ENCODE assay signal across 34 cellular contexts in the genomic region with DNA sequence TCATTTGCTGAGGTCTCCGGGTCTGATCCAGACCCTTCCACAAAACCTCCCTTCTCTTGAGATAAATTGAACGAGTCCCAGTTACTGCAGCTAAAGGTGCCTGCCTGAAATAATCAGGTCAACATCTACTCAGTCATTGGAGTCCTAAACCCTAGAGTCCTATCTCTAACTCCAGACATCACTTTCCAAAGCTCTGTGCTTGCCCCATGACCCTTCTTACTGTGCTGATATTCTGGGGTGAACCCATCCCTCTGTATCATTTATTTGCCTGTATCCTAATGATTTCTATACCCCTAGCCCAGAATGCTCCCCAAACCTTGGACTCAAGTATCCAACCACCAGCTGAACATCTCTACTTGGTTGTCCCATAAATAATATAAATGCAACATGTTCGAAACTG.
"Had no signal": no experiment of that assay in that cellular context is flagged by ENCODE, and none has a peak within 500 bp of the region (broad histone marks: within the 10 kb centered on the region; RNA-seq: fewer than 3 reads in every experiment).

No MANE protein-coding gene starts in this region.

- H3K9me3 Mint-ChIP-seq: activated B cell treated with CpG ODN at 0.5 μM for 24 hours; activated CD4-positive, alpha-beta memory T cell treated with anti-CD3 and anti-CD28 coated beads for 36 hours; activated CD4-positive, alpha-beta T cell treated with anti-CD3 and anti-CD28 coated beads, Interleukin-2, amount 10 ng/mL, durations not matched to agents 24 days and 14 days; activated CD8-positive, alpha-beta T cell treated with anti-CD3 and anti-CD28 coated beads for 36 hours; activated naive CD4-positive, alpha-beta T cell treated with anti-CD3 and anti-CD28 coated beads for 36 hours; activated naive CD4-positive, alpha-beta T cell treated with anti-CD3 and anti-CD28 coated beads, Interleukin-2, amount 50 U/mL, for 72 hours; activated naive CD8-positive, alpha-beta T cell treated with anti-CD3 and anti-CD28 coated beads for 36 hours; activated T-cell treated with anti-CD3 and anti-CD28 coated beads, Interleukin-2, amount 50 U/mL, for 4 hours; activated T-cell treated with anti-CD3 and anti-CD28 coated beads, Interleukin-2, amount 50 U/mL, for 72 hours; activated T-helper 1 cell treated with anti-CD3 and anti-CD28 coated beads, Interleukin-12 subunit alpha, Interleukin-12 subunit beta, Interleukin-2, Interleukin-4 antibody, amounts not matched to agents 30 ng/mL and 10 ng/mL and 1 ng/mL, durations not matched to agents 14 hours and 24 hours and 36 hours; activated T-helper 17 cell treated with anti-CD3 and anti-CD28 coated beads, Interleukin-2, amount 50 U/mL, for 72 hours; T-cell; T-helper 2 cell treated with Interferon-gamma antibody and Interleukin-4, amounts not matched to agents 5 μg/mL and 100 μg/mL, for 36 hours had no signal

- ATAC-seq: activated CD8-positive, alpha-beta T cell treated with anti-CD3 and anti-CD28 coated beads for 36 hours; activated naive CD4-positive, alpha-beta T cell treated with anti-CD3 and anti-CD28 coated beads, Interleukin-2, amount 50 U/mL, for 72 hours; activated T-cell treated with anti-CD3 and anti-CD28 coated beads, Interleukin-2, amount 50 U/mL, for 4 hours; activated T-cell treated with anti-CD3 and anti-CD28 coated beads, Interleukin-2, amount 50 U/mL, for 72 hours; activated T-helper 17 cell treated with anti-CD3 and anti-CD28 coated beads, Interleukin-2, amount 50 U/mL, for 72 hours; body of pancreas; T-cell; T-helper 17 cell had no signal

- H3K36me3 Mint-ChIP-seq: activated CD4-positive, alpha-beta memory T cell treated with anti-CD3 and anti-CD28 coated beads for 36 hours; activated naive CD4-positive, alpha-beta T cell treated with anti-CD3 and anti-CD28 coated beads, Interleukin-2, amount 50 U/mL, for 72 hours; activated naive CD8-positive, alpha-beta T cell treated with anti-CD3 and anti-CD28 coated beads for 36 hours; T-cell had no signal

- H3K36me3 ChIP-seq: adrenal gland, brain microvascular endothelial cell, breast epithelium had no signal

- H3K9me3 ChIP-seq: body of pancreas, breast epithelium had no signal

- H3K4me3 ChIP-seq: adrenal gland, body of pancreas, breast epithelium had no signal

- H3K27ac Mint-ChIP-seq: activated B cell treated with CpG ODN at 0.5 μM for 24 hours; activated CD4-positive, alpha-beta memory T cell treated with anti-CD3 and anti-CD28 coated beads for 36 hours; activated CD4-positive, alpha-beta T cell treated with anti-CD3 and anti-CD28 coated beads, Interleukin-2, amount 10 ng/mL, durations not matched to agents 24 days and 14 days; activated CD8-positive, alpha-beta T cell treated with anti-CD3 and anti-CD28 coated beads for 36 hours; activated naive CD4-positive, alpha-beta T cell treated with anti-CD3 and anti-CD28 coated beads for 36 hours; activated naive CD8-positive, alpha-beta T cell treated with anti-CD3 and anti-CD28 coated beads for 36 hours; activated T-cell treated with anti-CD3 and anti-CD28 coated beads, Interleukin-2, amount 50 U/mL, for 72 hours; activated T-helper 1 cell treated with anti-CD3 and anti-CD28 coated beads, Interleukin-12 subunit alpha, Interleukin-12 subunit beta, Interleukin-2, Interleukin-4 antibody, amounts not matched to agents 30 ng/mL and 10 ng/mL and 1 ng/mL, durations not matched to agents 14 hours and 24 hours and 36 hours; activated T-helper 17 cell treated with anti-CD3 and anti-CD28 coated beads, Interleukin-2, amount 50 U/mL, for 72 hours; T-cell; T-helper 17 cell; T-helper 2 cell treated with Interferon-gamma antibody and Interleukin-4, amounts not matched to agents 5 μg/mL and 100 μg/mL, for 36 hours had no signal

- H3K27me3 ChIP-seq: adrenal gland, body of pancreas, brain microvascular endothelial cell, breast epithelium had no signal

- DNase-seq: activated B cell treated with CpG ODN at 0.5 μM for 24 hours; activated CD4-positive, alpha-beta memory T cell treated with anti-CD3 and anti-CD28 coated beads for 36 hours; activated CD4-positive, alpha-beta T cell treated with anti-CD3 and anti-CD28 coated beads for 4 hours; activated CD4-positive, alpha-beta T cell treated with anti-CD3 and anti-CD28 coated beads, Interleukin-2, amount 10 ng/mL, durations not matched to agents 24 days and 14 days; activated CD4-positive, alpha-beta T cell treated with anti-CD3 and anti-CD28 coated beads, Interleukin-2, amount 50 U/mL, for 1 hour; activated CD4-positive, alpha-beta T cell treated with anti-CD3 and anti-CD28 coated beads, Interleukin-2, amount 50 U/mL, for 4 hours; activated CD4-positive, CD25-positive, alpha-beta regulatory T cell treated with anti-CD3 and anti-CD28 coated beads, Interleukin-2, amount 50 U/mL, for 72 hours; activated CD8-positive, alpha-beta memory T cell treated with anti-CD3 and anti-CD28 coated beads, Interleukin-2, amount 50 U/mL, for 4 hours; activated CD8-positive, alpha-beta T cell treated with anti-CD3 and anti-CD28 coated beads for 36 hours; activated effector memory CD4-positive, alpha-beta T cell treated with anti-CD3 and anti-CD28 coated beads, Interleukin-2, amount 50 U/mL, for 16 hours; activated gamma-delta T cell treated with Interleukin-2 at 50 U/mL for 16 hours; activated naive CD4-positive, alpha-beta T cell; activated naive CD4-positive, alpha-beta T cell treated with anti-CD3 and anti-CD28 coated beads for 36 hours; activated naive CD4-positive, alpha-beta T cell treated with anti-CD3 and anti-CD28 coated beads, Interleukin-2, amount 50 U/mL, for 16 hours; activated naive CD8-positive, alpha-beta T cell treated with anti-CD3 and anti-CD28 coated beads for 36 hours; activated T-cell treated with anti-CD3 and anti-CD28 coated beads for 4 hours; activated T-cell treated with anti-CD3 and anti-CD28 coated beads, Interleukin-2, amount 50 U/mL, for 1 hour; activated T-cell treated with anti-CD3 and anti-CD28 coated beads, Interleukin-2, amount 50 U/mL, for 4 hours; activated T-cell treated with anti-CD3 and anti-CD28 coated beads, Interleukin-2, amount 50 U/mL, for 72 hours; adrenal gland; amniotic stem cell; aorta; body of pancreas; brain microvascular endothelial cell; central memory CD4-positive, alpha-beta T cell; T-cell; T-helper 17 cell; T-helper 9 cell had no signal

- H3K4me1 Mint-ChIP-seq: activated CD4-positive, alpha-beta T cell treated with anti-CD3 and anti-CD28 coated beads, Interleukin-2, amount 10 ng/mL, durations not matched to agents 24 days and 14 days; activated T-helper 17 cell treated with anti-CD3 and anti-CD28 coated beads, Interleukin-2, amount 50 U/mL, for 72 hours; T-cell; T-helper 17 cell had no signal

- H3K4me3 Mint-ChIP-seq: activated B cell treated with CpG ODN at 0.5 μM for 24 hours; activated CD4-positive, alpha-beta memory T cell treated with anti-CD3 and anti-CD28 coated beads for 36 hours; activated CD4-positive, alpha-beta T cell treated with anti-CD3 and anti-CD28 coated beads, Interleukin-2, amount 10 ng/mL, durations not matched to agents 24 days and 14 days; activated CD8-positive, alpha-beta T cell treated with anti-CD3 and anti-CD28 coated beads for 36 hours; activated naive CD4-positive, alpha-beta T cell treated with anti-CD3 and anti-CD28 coated beads for 36 hours; activated naive CD8-positive, alpha-beta T cell treated with anti-CD3 and anti-CD28 coated beads for 36 hours; activated T-cell treated with anti-CD3 and anti-CD28 coated beads, Interleukin-2, amount 50 U/mL, for 4 hours; activated T-cell treated with anti-CD3 and anti-CD28 coated beads, Interleukin-2, amount 50 U/mL, for 72 hours; activated T-helper 1 cell treated with anti-CD3 and anti-CD28 coated beads, Interleukin-12 subunit alpha, Interleukin-12 subunit beta, Interleukin-2, Interleukin-4 antibody, amounts not matched to agents 30 ng/mL and 10 ng/mL and 1 ng/mL, durations not matched to agents 14 hours and 24 hours and 36 hours; activated T-helper 17 cell treated with anti-CD3 and anti-CD28 coated beads, Interleukin-2, amount 50 U/mL, for 72 hours; T-cell; T-helper 17 cell; T-helper 2 cell treated with Interferon-gamma antibody and Interleukin-4, amounts not matched to agents 5 μg/mL and 100 μg/mL, for 36 hours had no signal

- H3K4me1 ChIP-seq: adrenal gland, body of pancreas, breast epithelium had no signal

- H3K27me3 Mint-ChIP-seq: activated B cell treated with CpG ODN at 0.5 μM for 24 hours; activated CD4-positive, alpha-beta memory T cell treated with anti-CD3 and anti-CD28 coated beads for 36 hours; activated naive CD8-positive, alpha-beta T cell treated with anti-CD3 and anti-CD28 coated beads for 36 hours; activated T-helper 17 cell treated with anti-CD3 and anti-CD28 coated beads, Interleukin-2, amount 50 U/mL, for 72 hours had no signal

- H3K27ac ChIP-seq: adrenal gland, body of pancreas, brain microvascular endothelial cell, breast epithelium, VCaP had no signal
